7 cellular contexts compared by ENCODE assay signal in genomic region chr16:21508661-21509432, GRCh38.
DNase-seq lines count a peak whose midpoint lies in the region; ATAC-seq and TF ChIP-seq lines count a peak whose summit lies in the region.
"Not testable (repeated sequence)": the region's sequence is repeated elsewhere in the genome, so short reads cannot be mapped to it uniquely, and the experiment has no call there.

No MANE protein-coding gene starts in this region.

- H4K8ac ChIP-seq in H9 (replicated peaks; ENCODE audit: insufficient read length, low read depth, low read length), result not testable (repeated sequence)

- not testable (repeated sequence) for H2BK120ac ChIP-seq in H9 (ENCODE audit: low read depth, low read length, poor library complexity, severe bottlenecking)

- peaks cover 14% of the 10 kb centered on the region for H3F3A ChIP-seq in SK-N-SH (replicated peaks; ENCODE audit: insufficient read depth)

- not testable (repeated sequence) for H2AFZ ChIP-seq in H9 (ENCODE audit: low read length); SK-N-SH (ENCODE audit: low read depth)

- TF ChIP-seq CTCF in H9 (conservative IDR thresholded peaks at IDR 0.05); SK-N-SH (IDR thresholded peaks at IDR 0.05); left ventricle myocardium inferior (IDR thresholded peaks at IDR 0.05; ENCODE audit: borderline replicate concordance): not testable (repeated sequence)

- H3K4me3 Mint-ChIP-seq in H9, result not testable (repeated sequence)
- peak overlapping the region; percentile 14 to 91 (median 84) for H3K4me3 Mint-ChIP-seq in naive thymus-derived CD8-positive, alpha-beta T cell

- not testable (repeated sequence) for H3K36me3 ChIP-seq in SK-N-SH (replicated peaks in 1 of 2; ENCODE audit: control insufficient read depth in 1 of 2, insufficient read depth in 2 of 2, low read length in 1 of 2); left ventricle myocardium inferior

- H3K4me1 Mint-ChIP-seq in H9, result peaks cover 57 to 59% of the 10 kb centered on the region in 2 experiments
- H3K4me1 Mint-ChIP-seq in naive thymus-derived CD8-positive, alpha-beta T cell, result peaks cover 30 to 71% (median 66%) of the 10 kb centered on the region in 4 donors

- H3K36me3 Mint-ChIP-seq in H9 (ENCODE audit: insufficient read depth in 1 of 3, low read depth in 3 of 3), result peaks cover 21 to 58% (median 57%) of the 10 kb centered on the region in 3 experiments
- peaks cover 0 to 16% (median 0%) of the 10 kb centered on the region in 3 donors for H3K36me3 Mint-ChIP-seq in naive thymus-derived CD8-positive, alpha-beta T cell

- H2BK12ac ChIP-seq in H9 (ENCODE audit: insufficient read length, low read depth, low read length), result not testable (repeated sequence)

- not testable (repeated sequence) for H3K4me1 ChIP-seq in H9 (ENCODE audit: insufficient read depth, low read length)
- H3K4me1 ChIP-seq in SK-N-SH (ENCODE audit: control insufficient read depth in 1 of 2, insufficient read depth in 2 of 2, low read depth in 1 of 2, low read length in 1 of 2), result peaks cover 24 to 44% of the 10 kb centered on the region in 2 experiments; a peak in 3 of 4 replicates
- H3K4me1 ChIP-seq in left ventricle myocardium inferior, result peaks cover 86% of the 10 kb centered on the region

- H4K91ac ChIP-seq in H9 (ENCODE audit: insufficient read length, low read depth, low read length), result not testable (repeated sequence)

- TF ChIP-seq RAD21 in SK-N-SH (IDR thresholded peaks at IDR 0.05; ENCODE audit: low read length), result not testable (repeated sequence)

- H3K27me3 ChIP-seq in H9 (ENCODE audit: insufficient read depth, low read length); SK-N-SH (ENCODE audit: insufficient read depth); left ventricle myocardium inferior (ENCODE audit: low read depth): not testable (repeated sequence)

- CTCF ChIA-PET in SK-N-SH (lab: Yijun Ruan, JAX), result not testable (repeated sequence)

- H3K27ac ChIP-seq in H9 (ENCODE audit: insufficient read length, low read depth, low read length) (peak overlapping the region; percentile 23), SK-N-SH (ENCODE audit: low read depth in 2 of 2, low read length in 1 of 2) (peak overlapping the region in 1 of 2 experiments; percentile 23; a peak in 1 of 4 replicates), caudate nucleus (ENCODE audit: low read depth, low read length) (peak overlapping the region; percentile 19), left ventricle myocardium inferior (replicated peaks) (peak overlapping the region; percentile 93)

- not testable (repeated sequence) for H3K4me3 ChIP-seq in SK-N-SH (ENCODE audit: low read depth in 2 of 2, low read length in 1 of 2)
- H3K4me3 ChIP-seq in left ventricle myocardium inferior, result peak overlapping the region; percentile 5

- H4K5ac ChIP-seq in H9 (ENCODE audit: insufficient read length, low read depth, low read length), result not testable (repeated sequence)

- not testable (repeated sequence) for H3K4me2 ChIP-seq in H9 (ENCODE audit: insufficient read depth, insufficient read length, low read length); SK-N-SH

- not testable (repeated sequence) for H2BK20ac ChIP-seq in H9 (ENCODE audit: low read depth, low read length, poor library complexity, severe bottlenecking)

- not testable (repeated sequence) for H3K9ac ChIP-seq in H9 (ENCODE audit: extremely low read depth, insufficient read length, low read length); SK-N-SH

- not testable (repeated sequence) for H3K56ac ChIP-seq in H9 (ENCODE audit: insufficient read length, low read depth, low read length)

- POLR2A ChIA-PET in SK-N-SH (lab: Yijun Ruan, JAX); naive thymus-derived CD8-positive, alpha-beta T cell (lab: Charles Lee): not testable (repeated sequence)

- not testable (repeated sequence) for H3K14ac ChIP-seq in H9 (ENCODE audit: insufficient read depth, low read length)

- peak; percentile 31 for DNase-seq in H9
- peak; percentile 28 for DNase-seq in SK-N-SH
- DNase-seq in activated CD8-positive, alpha-beta memory T cell treated with anti-CD3 and anti-CD28 coated beads, Interleukin-2, amount 50 U/mL, for 48 hours, result peak; percentile 69
- DNase-seq in caudate nucleus (lab: John Stamatoyannopoulos, UW), result peak in 1 of 61 donors; percentile 31
- DNase-seq in left ventricle myocardium inferior, result not testable (repeated sequence)
- DNase-seq in naive thymus-derived CD8-positive, alpha-beta T cell, result peak in 2 of 10 donors; percentile 16 to 50
- DNase-seq in stimulated activated CD4-positive, alpha-beta T cell treated with anti-CD3 and anti-CD28 coated beads, Interleukin-1b, Interleukin-23, amount 100 ng/mL, for 48 hours, result peak; percentile 47

- H3K4ac ChIP-seq in H9 (ENCODE audit: low read depth, low read length), result not testable (repeated sequence)

- not testable (repeated sequence) for H2BK5ac ChIP-seq in H9 (ENCODE audit: insufficient read length, low read length)

- not testable (repeated sequence) for H3K23me2 ChIP-seq in H9 (ENCODE audit: insufficient read length, low read depth, low read length, poor library complexity, severe bottlenecking)

- H4K20me1 ChIP-seq in H9 (ENCODE audit: control insufficient read depth, insufficient read depth, insufficient read length), result not testable (repeated sequence)
- H4K20me1 ChIP-seq in SK-N-SH (ENCODE audit: insufficient read depth), result peaks cover 95% of the 10 kb centered on the region

- not testable (repeated sequence) for TF ChIP-seq EP300 in SK-N-SH (IDR thresholded peaks at IDR 0.05; ENCODE audit: borderline replicate concordance in 1 of 2, low read depth in 1 of 2, low read length in 1 of 2)

- H3K79me1 ChIP-seq in H9 (ENCODE audit: insufficient read depth, low read depth, low read length, poor library complexity, severe bottlenecking), result peaks cover 23% of the 10 kb centered on the region

- not testable (repeated sequence) for H3K9me3 Mint-ChIP-seq in H9; naive thymus-derived CD8-positive, alpha-beta T cell

- H3K18ac ChIP-seq in H9 (ENCODE audit: insufficient read length, low read depth, low read length), result not testable (repeated sequence)

- intact Hi-C loops in left ventricle myocardium inferior (cut with micrococcal nuclease), result not testable (repeated sequence)

- H2BK15ac ChIP-seq in H9 (ENCODE audit: low read depth, low read length), result not testable (repeated sequence)

- H3K79me2 ChIP-seq in H9 (ENCODE audit: insufficient read depth, low read length) (peaks cover 57% of the 10 kb centered on the region), SK-N-SH (ENCODE audit: insufficient read depth) (peaks cover 99% of the 10 kb centered on the region)

- H3K9me3 ChIP-seq in H9 (ENCODE audit: control insufficient read depth, low read depth, low read length); SK-N-SH; left ventricle myocardium inferior (replicated peaks): not testable (repeated sequence)

- H3K27ac Mint-ChIP-seq in H9, result peak overlapping the region in 2 of 3 experiments; percentile 14 to 68; a peak in 5 of 7 replicates
- peak overlapping the region; percentile 87 to 97 (median 94) for H3K27ac Mint-ChIP-seq in naive thymus-derived CD8-positive, alpha-beta T cell

- H3T11ph ChIP-seq in H9 (ENCODE audit: low read length), result not testable (repeated sequence)

- not testable (repeated sequence) for H3K9me2 ChIP-seq in SK-N-SH

- WGBS in H9 (ENCODE audit: extremely low coverage, insufficient read length, low lambda C conversion rate), result no CpG with 5 or more reads among the region's 17 CpGs
- WGBS in SK-N-SH (ENCODE audit: low lambda C conversion rate), result 84% methylated on average over 16 of the region's 17 CpGs

- H3K27me3 Mint-ChIP-seq in H9 (ENCODE audit: low read depth); naive thymus-derived CD8-positive, alpha-beta T cell: not testable (repeated sequence)

- not testable (repeated sequence) for H2AK5ac ChIP-seq in H9 (ENCODE audit: insufficient read length, low read length)

- not testable (repeated sequence) for ATAC-seq in naive thymus-derived CD8-positive, alpha-beta T cell

- not testable (repeated sequence) for H3K23ac ChIP-seq in H9 (ENCODE audit: insufficient read length, low read depth, low read length)
